13 cellular contexts compared by ENCODE assay signal in genomic region chr17:19141366-19142155, GRCh38. TPM values are rescaled to one million over a fixed set of nuclear protein-coding genes. Genes with fewer than 3 reads are reported as not detected.
DNase-seq lines count a peak whose midpoint lies in the region; ATAC-seq, FAIRE-seq and TF ChIP-seq lines count a peak whose summit lies in the region.
"Not testable (repeated sequence)": the region's sequence is repeated elsewhere in the genome, so short reads cannot be mapped to it uniquely, and the experiment has no call there.
"Had no signal": no experiment of that assay in that cellular context is flagged by ENCODE, and none has a peak within 500 bp of the region (broad histone marks: within the 10 kb centered on the region; RNA-seq: fewer than 3 reads in every experiment).

No MANE protein-coding gene starts in this region.

- not testable (repeated sequence) for H4K20me1 ChIP-seq in endothelial cell of umbilical vein (replicated peaks; ENCODE audit: control insufficient read depth, extremely low read depth, insufficient read depth, low read length)

- CTCF ChIA-PET in endothelial cell of umbilical vein (lab: Charles Lee) = not testable (repeated sequence)

- POLR2A ChIA-PET in endothelial cell of umbilical vein (lab: Charles Lee) = not testable (repeated sequence)

- H3K9me3 ChIP-seq in BE2C; endothelial cell of umbilical vein (replicated peaks; ENCODE audit: control insufficient read depth, insufficient read depth, low read length); right lobe of liver; spleen: not testable (repeated sequence)

- not testable (repeated sequence) for H3K9ac ChIP-seq in endothelial cell of umbilical vein (replicated peaks; ENCODE audit: extremely low read depth, insufficient read depth, low read length)

- not testable (repeated sequence) for TF ChIP-seq CTCF in BE2C (IDR thresholded peaks at IDR 0.05; ENCODE audit: low read depth, low read length); endothelial cell of umbilical vein (IDR thresholded peaks at IDR 0.05; ENCODE audit: extremely low read depth in 1 of 2, insufficient read depth in 1 of 2, low read depth in 1 of 2, low read length in 2 of 2); right lobe of liver (IDR thresholded peaks at IDR 0.05); spleen (IDR thresholded peaks at IDR 0.05 in 8 of 11, conservative IDR thresholded peaks at IDR 0.05 in 3 of 11)

- not testable (repeated sequence) for H3K27ac ChIP-seq in endothelial cell of umbilical vein (ENCODE audit: insufficient read depth, low read depth, low read length); right lobe of liver
- H3K27ac ChIP-seq in spleen = peak overlapping the region in 1 of 8 donors; percentile 45

- H3K36me3 ChIP-seq in BE2C; endothelial cell of umbilical vein (ENCODE audit: control insufficient read depth in 2 of 2, extremely low read depth in 1 of 2, insufficient read depth in 2 of 2, low read length in 2 of 2); right lobe of liver; spleen: not testable (repeated sequence)

- peak; percentile 97 for FAIRE-seq in endothelial cell of umbilical vein (lab: Jason Lieb, UNC)

- ATAC-seq in GM18909 (IDR thresholded peaks at IDR 0.05; ENCODE audit: poor library complexity, unreplicated experiment) (peak; percentile 59), HG02610 (IDR thresholded peaks at IDR 0.05; ENCODE audit: unreplicated experiment) (peak; percentile 49), HG03521 (IDR thresholded peaks at IDR 0.05; ENCODE audit: unreplicated experiment) (peak; percentile 47), right lobe of liver (peak; percentile 80 to 84 (median 82))

- TF ChIP-seq POLR2A in endothelial cell of umbilical vein (IDR thresholded peaks at IDR 0.05; ENCODE audit: low read depth, low read length); right lobe of liver (IDR thresholded peaks at IDR 0.05); spleen (IDR thresholded peaks at IDR 0.05): not testable (repeated sequence)

- H3K27me3 ChIP-seq in BE2C; endothelial cell of umbilical vein (ENCODE audit: control insufficient read depth in 2 of 2, insufficient read depth in 2 of 2, low read length in 2 of 2); right lobe of liver; spleen (replicated peaks in 1 of 7): not testable (repeated sequence)

- H3K4me1 ChIP-seq in BE2C; endothelial cell of umbilical vein (ENCODE audit: control insufficient read depth, extremely low read depth, insufficient read depth, low read length); right lobe of liver; spleen: not testable (repeated sequence)

- DNase-seq in BE2C = peak; percentile 4
- peak; percentile 51 for DNase-seq in activated CD8-positive, alpha-beta memory T cell treated with anti-CD3 and anti-CD28 coated beads for 24 hours
- DNase-seq in endothelial cell of umbilical vein (ENCODE audit: low read depth, low spot score) = not testable (repeated sequence)
- DNase-seq in right lobe of liver = peak in 2 of 3 donors; percentile 34 to 52
- peak; percentile 50 for DNase-seq in spleen

- H3K4me2 ChIP-seq in endothelial cell of umbilical vein (ENCODE audit: insufficient read depth, low read length) = not testable (repeated sequence)

- WGBS in right lobe of liver (ENCODE audit: insufficient coverage, low coverage, low lambda C conversion rate, missing lambda C conversion rate) = no CpG with 5 or more reads among the region's 30 CpGs
- 55 to 73% (median 60%) methylated on average over 2 to 5 of the region's 30 CpGs; no CpG with 5 or more reads in 2 of the 5 donors for WGBS in spleen, 5 donors

- intact Hi-C loops in endothelial cell of umbilical vein (cut with micrococcal nuclease); right lobe of liver (cut with DNase I); spleen (cut with DNase I; ENCODE audit: low total_unique reads): not testable (repeated sequence)

- not testable (repeated sequence) for H3K9me1 ChIP-seq in endothelial cell of umbilical vein (replicated peaks; ENCODE audit: control insufficient read depth, extremely low read depth, insufficient read depth, low read length)

- H2AFZ ChIP-seq in endothelial cell of umbilical vein (ENCODE audit: low read depth, low read length) = not testable (repeated sequence)

- not testable (repeated sequence) for BruUV-seq in endothelial cell of umbilical vein (replicated peaks; lab: Mats Ljungman, UMichigan)

- dilution Hi-C loops in endothelial cell of umbilical vein (cut with MboI; ENCODE audit: extremely low pct_ligation_motif_present, low sequenced_read_pairs) = not testable (repeated sequence)

- not testable (repeated sequence) for H3K79me2 ChIP-seq in endothelial cell of umbilical vein (ENCODE audit: control insufficient read depth, insufficient read depth, low read length)

- H3K4me3 ChIP-seq in BE2C (ENCODE audit: low read depth, low read length); endothelial cell of umbilical vein (replicated peaks in 1 of 3; ENCODE audit: insufficient read depth in 1 of 3, low read depth in 1 of 3, low read length in 3 of 3); spleen: not testable (repeated sequence)
- H3K4me3 ChIP-seq in right lobe of liver = peak overlapping the region in 2 of 3 donors; percentile 26 to 37

RNA-seq across cellular contexts. Expression of gene GRAPL, which starts 14.2 kb away (rescaled TPM):
- polyA plus RNA-seq in BE2C (2012; ENCODE audit: insufficient read depth, insufficient read length, low read depth) = not detected
- total RNA-seq in endothelial cell of umbilical vein (52.5 and 55.1 TPM in 2 replicates), right lobe of liver (1 to 10 TPM in 4 of 6 experiments, under 1 TPM in 2; 0.68 to 9.2 (median 2.2) TPM), spleen (100 to 1,000 TPM in 1 of 7 donors, 10 to 100 TPM in 6; 42.7 to 112 (median 65.1) TPM)
- polyA plus RNA-seq in endothelial cell of umbilical vein (20.7 and 22.8 TPM in 2 replicates), spleen (10 to 100 TPM; 13.0 to 54.5 (median 15.5) TPM)
- polyA plus RNA-seq in endothelial cell of umbilical vein (2011; cell fraction: cytosol; rRNA removed) = 8.0 and 9.0 TPM in 2 replicates
- polyA plus RNA-seq in endothelial cell of umbilical vein (2011; cell fraction: nucleus; rRNA removed) = 63.3 and 74.7 TPM in 2 replicates
- polyA plus RNA-seq in endothelial cell of umbilical vein (2012) = 14.8 and 15.1 TPM in 2 replicates
- 35.8 and 44.0 TPM in 2 replicates for polyA minus RNA-seq in endothelial cell of umbilical vein
- not detected for polyA minus RNA-seq in endothelial cell of umbilical vein (2011; cell fraction: cytosol; rRNA and poly(A)+ RNA removed)
- polyA minus RNA-seq in endothelial cell of umbilical vein (2011; cell fraction: nucleus; rRNA and poly(A)+ RNA removed) = 37.3 and 55.9 TPM in 2 replicates
- total RNA-seq: A673, G401, HT-29, kidney epithelial cell, MCF 10A had no signal
